Comparison of ENCODE assay signal across 36 cellular contexts in genomic region chr16:77112701-77113100, GRCh38.
"Had no signal": no experiment of that assay in that cellular context is flagged by ENCODE, and none has a peak within 500 bp of the region (broad histone marks: within the 10 kb centered on the region; RNA-seq: fewer than 3 reads in every experiment).

No MANE protein-coding gene starts in this region.

- FAIRE-seq: astrocyte, TTC549 had no signal

- H3K4me3 ChIP-seq: adrenal gland, body of pancreas, breast epithelium, cardiac muscle cell had no signal

- H3K27me3 ChIP-seq: adrenal gland, body of pancreas, brain microvascular endothelial cell, breast epithelium, cardiac muscle cell had no signal

- H3K4me1 ChIP-seq: adrenal gland, body of pancreas, breast epithelium had no signal

- H3K27ac ChIP-seq: adrenal gland, body of pancreas, brain microvascular endothelial cell, breast epithelium, cardiac muscle cell, VCaP had no signal

- H3K9me3 ChIP-seq: adrenal gland, body of pancreas, breast epithelium had no signal

- DNase-seq: activated B cell treated with CpG ODN at 0.5 μM for 24 hours; activated CD4-positive, alpha-beta memory T cell treated with anti-CD3 and anti-CD28 coated beads for 36 hours; activated CD4-positive, alpha-beta T cell treated with anti-CD3 and anti-CD28 coated beads for 4 hours; activated CD4-positive, alpha-beta T cell treated with anti-CD3 and anti-CD28 coated beads, Interleukin-2, amount 10 ng/mL, durations not matched to agents 24 days and 14 days; activated CD4-positive, alpha-beta T cell treated with anti-CD3 and anti-CD28 coated beads, Interleukin-2, amount 50 U/mL, for 1 hour; activated CD4-positive, alpha-beta T cell treated with anti-CD3 and anti-CD28 coated beads, Interleukin-2, amount 50 U/mL, for 4 hours; activated CD4-positive, CD25-positive, alpha-beta regulatory T cell treated with anti-CD3 and anti-CD28 coated beads, Interleukin-2, amount 50 U/mL, for 72 hours; activated CD8-positive, alpha-beta memory T cell treated with anti-CD3 and anti-CD28 coated beads, Interleukin-2, amount 50 U/mL, for 4 hours; activated CD8-positive, alpha-beta T cell treated with anti-CD3 and anti-CD28 coated beads for 36 hours; activated effector memory CD4-positive, alpha-beta T cell treated with anti-CD3 and anti-CD28 coated beads, Interleukin-2, amount 50 U/mL, for 16 hours; activated gamma-delta T cell treated with Interleukin-2 at 50 U/mL for 16 hours; activated naive CD4-positive, alpha-beta T cell; activated naive CD4-positive, alpha-beta T cell treated with anti-CD3 and anti-CD28 coated beads for 36 hours; activated naive CD4-positive, alpha-beta T cell treated with anti-CD3 and anti-CD28 coated beads, Interleukin-2, amount 50 U/mL, for 16 hours; activated naive CD8-positive, alpha-beta T cell treated with anti-CD3 and anti-CD28 coated beads for 36 hours; activated T-cell treated with anti-CD3 and anti-CD28 coated beads for 4 hours; activated T-cell treated with anti-CD3 and anti-CD28 coated beads, Interleukin-2, amount 50 U/mL, for 1 hour; activated T-cell treated with anti-CD3 and anti-CD28 coated beads, Interleukin-2, amount 50 U/mL, for 4 hours; activated T-cell treated with anti-CD3 and anti-CD28 coated beads, Interleukin-2, amount 50 U/mL, for 72 hours; adrenal gland; amygdala; aorta; body of pancreas; brain microvascular endothelial cell; caudate nucleus; cerebellar nuclear complex; T-helper 1 cell; T-helper 2 cell; T-helper 9 cell had no signal

- ATAC-seq: activated CD8-positive, alpha-beta T cell treated with anti-CD3 and anti-CD28 coated beads for 36 hours; activated naive CD4-positive, alpha-beta T cell treated with anti-CD3 and anti-CD28 coated beads, Interleukin-2, amount 50 U/mL, for 72 hours; activated T-cell treated with anti-CD3 and anti-CD28 coated beads, Interleukin-2, amount 50 U/mL, for 4 hours; activated T-cell treated with anti-CD3 and anti-CD28 coated beads, Interleukin-2, amount 50 U/mL, for 72 hours; activated T-helper 17 cell treated with anti-CD3 and anti-CD28 coated beads, Interleukin-2, amount 50 U/mL, for 72 hours; body of pancreas had no signal

- H3K36me3 ChIP-seq: adrenal gland, brain microvascular endothelial cell, breast epithelium, cardiac muscle cell had no signal
